Comparison of ENCODE assay signal across 1 cellular context in the genomic region with DNA sequence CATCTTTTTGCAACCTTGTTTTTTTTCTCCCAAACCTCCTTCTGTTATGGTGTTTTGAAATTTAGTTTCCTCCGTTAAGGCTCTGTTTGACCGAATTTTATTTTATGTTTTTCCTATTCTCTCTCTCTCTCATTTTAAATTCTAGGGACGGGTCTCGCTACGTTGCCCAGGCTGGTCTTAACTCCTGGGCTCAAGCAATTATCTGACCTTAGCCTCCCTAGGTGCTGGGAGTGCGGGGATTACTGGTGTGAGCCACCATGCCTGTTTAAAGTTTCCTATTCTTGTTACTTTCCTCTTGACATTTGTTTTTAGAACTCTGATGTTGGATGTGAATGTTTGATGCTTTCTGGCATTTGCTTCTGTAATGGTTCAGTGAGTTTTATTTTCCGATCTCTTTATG.
TF ChIP-seq lines count a peak whose summit lies in the region.

No MANE protein-coding gene starts in this region.

TF ChIP-seq in K562, 482 proteins besides CTCF, POLR2A, EP300 and RAD21:
- TF ChIP-seq, protein P1, sequence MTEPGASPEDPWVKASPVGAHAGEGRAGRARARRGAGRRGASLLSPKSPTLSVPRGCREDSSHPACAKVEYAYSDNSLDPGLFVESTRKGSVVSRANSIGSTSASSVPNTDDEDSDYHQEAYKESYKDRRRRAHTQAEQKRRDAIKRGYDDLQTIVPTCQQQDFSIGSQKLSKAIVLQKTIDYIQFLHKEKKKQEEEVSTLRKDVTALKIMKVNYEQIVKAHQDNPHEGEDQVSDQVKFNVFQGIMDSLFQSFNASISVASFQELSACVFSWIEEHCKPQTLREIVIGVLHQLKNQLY (CRISPR knock-in tag; conservative IDR thresholded peaks at IDR 0.05) = no peak
- TF ChIP-seq ZNF121 (CRISPR knock-in tag; conservative IDR thresholded peaks at IDR 0.05) = peak; percentile 61
